1 cellular context compared by ENCODE assay signal in the genomic region with DNA sequence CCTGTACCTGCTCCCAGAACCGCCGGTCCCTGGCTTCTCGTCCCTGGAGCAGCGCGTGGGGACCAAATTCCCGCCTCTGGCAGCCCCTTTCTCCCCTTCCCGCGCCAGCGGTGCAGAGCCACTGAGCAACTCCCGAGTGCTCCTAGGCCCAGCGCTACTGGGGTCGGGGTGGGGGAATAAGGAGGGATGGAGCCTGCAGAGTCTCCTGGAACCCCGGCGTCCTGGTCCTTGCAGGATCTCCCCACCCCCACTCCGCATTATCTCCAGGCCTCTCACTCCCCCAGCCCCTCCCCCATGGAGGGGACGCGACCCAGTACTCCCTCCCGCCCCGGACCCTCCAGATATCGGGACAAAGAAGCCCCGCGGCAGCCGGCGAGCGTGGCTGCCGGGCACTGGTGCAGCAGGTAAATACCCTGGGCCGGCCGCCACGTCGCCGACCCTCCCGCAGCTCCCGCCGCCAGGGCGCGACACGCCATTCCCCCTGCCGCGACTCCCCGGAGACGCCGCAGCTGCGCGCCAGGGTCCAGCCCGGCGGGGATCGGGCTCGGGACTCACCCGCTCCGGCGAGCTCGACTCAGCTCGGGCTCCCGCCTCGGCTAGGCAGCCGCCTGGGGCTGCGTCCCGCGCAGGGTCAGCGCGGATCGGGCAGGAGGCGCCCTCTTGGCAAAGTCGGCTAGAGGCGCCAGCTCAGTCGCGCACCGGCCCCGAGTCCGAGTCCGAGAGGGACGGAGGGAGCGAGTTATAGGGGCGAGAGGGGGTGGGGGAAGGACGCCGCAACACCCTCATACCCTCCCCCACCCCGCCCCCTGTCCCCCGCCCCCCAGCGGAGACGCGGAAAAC.
TF ChIP-seq lines count a peak whose summit lies in the region.

No MANE protein-coding gene starts in this region.

TF ChIP-seq in HEK293, 187 proteins besides CTCF, POLR2A, EP300 and RAD21 (continued from another document):
- TF ChIP-seq, protein P1, sequence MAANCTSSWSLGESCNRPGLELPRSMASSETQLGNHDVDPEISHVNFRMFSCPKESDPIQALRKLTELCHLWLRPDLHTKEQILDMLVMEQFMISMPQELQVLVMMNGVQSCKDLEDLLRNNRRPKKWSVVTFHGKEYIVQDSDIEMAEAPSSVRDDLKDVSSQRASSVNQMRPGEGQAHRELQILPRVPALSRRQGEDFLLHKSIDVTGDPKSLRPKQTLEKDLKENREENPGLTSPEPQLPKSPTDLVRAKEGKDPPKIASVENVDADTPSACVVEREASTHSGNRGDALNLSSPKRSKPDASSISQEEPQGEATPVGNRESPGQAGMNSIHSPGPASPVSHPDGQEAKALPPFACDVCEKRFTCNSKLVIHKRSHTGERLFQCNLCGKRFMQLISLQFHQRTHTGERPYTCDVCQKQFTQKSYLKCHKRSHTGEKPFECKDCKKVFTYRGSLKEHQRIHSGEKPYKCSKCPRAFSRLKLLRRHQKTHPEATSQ (tag by site-specific recombination; IDR thresholded peaks at IDR 0.05): no peak
- TF ChIP-seq ZNF311 (tag by site-specific recombination; IDR thresholded peaks at IDR 0.05; ENCODE audit: borderline replicate concordance) (no peak), GLI2 (tag by site-specific recombination; IDR thresholded peaks at IDR 0.05; ENCODE audit: borderline replicate concordance, low read depth) (no peak), ZNF610 (tag by site-specific recombination; IDR thresholded peaks at IDR 0.05; ENCODE audit: borderline replicate concordance) (no peak), ZNF555 (tag by site-specific recombination; conservative IDR thresholded peaks at IDR 0.05) (no peak), ZNF266 (tag by site-specific recombination; IDR thresholded peaks at IDR 0.05; ENCODE audit: low read depth) (no peak), ZNF76 (tag by site-specific recombination; IDR thresholded peaks at IDR 0.05; ENCODE audit: borderline replicate concordance, low read depth) (no peak), ZNF292 (tag by site-specific recombination; IDR thresholded peaks at IDR 0.05; ENCODE audit: borderline replicate concordance, low read depth) (no peak), ZNF157 (tag by site-specific recombination; IDR thresholded peaks at IDR 0.05) (no peak), ZNF776 (tag by site-specific recombination; IDR thresholded peaks at IDR 0.05; ENCODE audit: borderline replicate concordance) (no peak), ZNF571 (tag by site-specific recombination; IDR thresholded peaks at IDR 0.05) (no peak), ZNF664 (tag by site-specific recombination; IDR thresholded peaks at IDR 0.05) (no peak), ZNF274 (IDR thresholded peaks at IDR 0.05; ENCODE audit: low read length) (no peak), ZNF274 (tag by site-specific recombination; IDR thresholded peaks at IDR 0.05; ENCODE audit: borderline replicate concordance) (no peak), ZNF302 (tag by site-specific recombination; IDR thresholded peaks at IDR 0.05; ENCODE audit: low read depth) (no peak), ZNF791 (tag by site-specific recombination; IDR thresholded peaks at IDR 0.05) (no peak), ZNF596 (tag by site-specific recombination; IDR thresholded peaks at IDR 0.05) (0 out of 2 replicates have a peak, but pooled peaks have one; percentile 22), GLI4 (tag by site-specific recombination; IDR thresholded peaks at IDR 0.05) (no peak), KLF7 (tag by site-specific recombination; IDR thresholded peaks at IDR 0.05; ENCODE audit: borderline replicate concordance) (no peak)
- TF ChIP-seq, protein P2, sequence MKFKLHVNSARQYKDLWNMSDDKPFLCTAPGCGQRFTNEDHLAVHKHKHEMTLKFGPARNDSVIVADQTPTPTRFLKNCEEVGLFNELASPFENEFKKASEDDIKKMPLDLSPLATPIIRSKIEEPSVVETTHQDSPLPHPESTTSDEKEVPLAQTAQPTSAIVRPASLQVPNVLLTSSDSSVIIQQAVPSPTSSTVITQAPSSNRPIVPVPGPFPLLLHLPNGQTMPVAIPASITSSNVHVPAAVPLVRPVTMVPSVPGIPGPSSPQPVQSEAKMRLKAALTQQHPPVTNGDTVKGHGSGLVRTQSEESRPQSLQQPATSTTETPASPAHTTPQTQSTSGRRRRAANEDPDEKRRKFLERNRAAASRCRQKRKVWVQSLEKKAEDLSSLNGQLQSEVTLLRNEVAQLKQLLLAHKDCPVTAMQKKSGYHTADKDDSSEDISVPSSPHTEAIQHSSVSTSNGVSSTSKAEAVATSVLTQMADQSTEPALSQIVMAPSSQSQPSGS (tag by site-specific recombination; IDR thresholded peaks at IDR 0.05; ENCODE audit: low read depth): no peak
- TF ChIP-seq, protein P3, sequence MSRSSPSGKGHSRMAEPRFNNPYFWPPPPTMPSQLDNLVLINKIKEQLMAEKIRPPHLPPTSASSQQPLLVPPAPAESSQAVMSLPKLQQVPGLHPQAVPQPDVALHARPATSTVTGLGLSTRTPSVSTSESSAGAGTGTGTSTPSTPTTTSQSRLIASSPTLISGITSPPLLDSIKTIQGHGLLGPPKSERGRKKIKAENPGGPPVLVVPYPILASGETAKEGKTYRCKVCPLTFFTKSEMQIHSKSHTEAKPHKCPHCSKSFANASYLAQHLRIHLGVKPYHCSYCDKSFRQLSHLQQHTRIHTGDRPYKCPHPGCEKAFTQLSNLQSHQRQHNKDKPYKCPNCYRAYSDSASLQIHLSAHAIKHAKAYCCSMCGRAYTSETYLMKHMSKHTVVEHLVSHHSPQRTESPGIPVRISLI (tag by site-specific recombination; IDR thresholded peaks at IDR 0.05): no peak
TF ChIP-seq in HEK293: peak in this region for 13.
